In the genomic region with DNA sequence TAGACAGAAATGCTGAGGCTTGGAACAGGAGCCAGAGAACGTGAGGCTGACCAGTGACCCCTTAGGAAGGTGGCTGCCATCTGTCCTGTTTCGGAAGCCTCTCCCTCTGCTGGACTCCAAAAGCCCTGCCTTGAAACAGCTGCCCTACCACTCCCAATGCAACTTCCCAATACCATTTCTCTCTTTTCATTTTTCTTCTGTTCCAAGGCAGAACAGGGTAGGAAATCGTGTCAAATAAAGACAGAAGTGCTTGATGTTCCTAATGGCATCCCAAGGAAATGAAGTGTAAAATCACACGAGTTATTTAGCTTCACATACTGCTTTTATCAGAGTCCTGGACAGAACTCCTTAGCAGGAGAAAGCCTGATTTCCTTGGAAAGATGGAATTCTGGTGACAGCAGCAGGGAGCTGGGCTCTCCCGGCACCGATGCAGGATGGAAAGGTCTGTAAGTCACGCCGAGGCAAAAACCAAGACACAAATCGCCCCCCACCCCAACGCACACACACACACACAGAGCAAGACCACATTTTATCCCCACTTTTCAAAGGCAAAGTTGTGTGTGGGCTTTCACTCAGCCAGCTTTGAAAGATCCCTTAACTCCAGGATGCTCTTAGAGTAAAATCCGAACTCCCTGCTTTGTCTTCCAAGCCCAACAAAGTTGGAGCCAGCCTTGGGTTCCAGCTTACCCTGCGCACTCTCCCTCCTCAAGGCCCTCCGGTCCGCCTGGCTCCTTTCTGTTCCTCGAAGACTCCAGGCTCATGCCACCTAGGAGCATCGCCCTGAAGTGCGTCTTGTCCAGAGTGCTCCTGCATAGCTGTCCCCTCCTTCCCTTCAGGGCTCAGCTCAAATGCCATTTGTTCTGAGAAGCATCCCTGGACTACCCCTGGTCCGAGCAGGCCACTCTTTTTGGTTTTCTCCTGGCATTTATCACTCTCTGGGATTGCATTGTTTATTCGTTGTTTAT, we compare ENCODE assay signal across 27 cellular contexts. TPM values are rescaled to one million over a fixed set of nuclear protein-coding genes. Genes with fewer than 3 reads are reported as not detected.
DNase-seq lines count a peak whose midpoint lies in the region; ATAC-seq, FAIRE-seq and TF ChIP-seq lines count a peak whose summit lies in the region.
"Had no signal": no experiment of that assay in that cellular context is flagged by ENCODE, and none has a peak within 500 bp of the region (broad histone marks: within the 10 kb centered on the region; RNA-seq: fewer than 3 reads in every experiment).

No MANE protein-coding gene starts in this region.

- H3K36me3 Mint-ChIP-seq in activated CD8-positive, alpha-beta memory T cell treated with anti-CD3 and anti-CD28 coated beads, Interleukin-2, amount 10 ng/mL, durations not matched to agents 7 days and 5 days: no peaks in the 10 kb centered on the region
- H3K36me3 Mint-ChIP-seq in astrocyte (ENCODE audit: low read depth, unreplicated experiment): peaks cover 2% of the 10 kb centered on the region
- H3K36me3 Mint-ChIP-seq in glutamatergic neuron (ENCODE audit: unreplicated experiment): no peaks in the 10 kb centered on the region
- no peaks in the 10 kb centered on the region for H3K36me3 Mint-ChIP-seq in type B pancreatic cell
- H3K36me3 Mint-ChIP-seq in stimulated activated memory B cell treated with anti-CD40 and anti-IgM and Interleukin-4, amounts not matched to agents 10 μg/mL and 1 μg/mL and 100 μg/mL, for 72 hours: no peaks in the 10 kb centered on the region

- peak overlapping the region; percentile 1 for H2AFZ ChIP-seq in astrocyte (ENCODE audit: low read depth, low read length)

- H3K4me3 Mint-ChIP-seq in activated CD8-positive, alpha-beta memory T cell treated with anti-CD3 and anti-CD28 coated beads, Interleukin-2, amount 10 ng/mL, durations not matched to agents 7 days and 5 days: no peak overlapping the region
- H3K4me3 Mint-ChIP-seq in astrocyte (ENCODE audit: unreplicated experiment) (no peak overlapping the region), glutamatergic neuron (ENCODE audit: unreplicated experiment) (no peak overlapping the region), type B pancreatic cell (no peak overlapping the region)
- H3K4me3 Mint-ChIP-seq in stimulated activated memory B cell treated with anti-CD40 and anti-IgM and Interleukin-4, amounts not matched to agents 10 μg/mL and 1 μg/mL and 100 μg/mL, for 72 hours: no peak overlapping the region
- H3K4me3 Mint-ChIP-seq: activated T-helper 17 cell treated with anti-CD3 and anti-CD28 coated beads, Interleukin-2, amount 50 U/mL, for 72 hours; dendritic cell treated with granulocyte-macrophage colony-stimulating factor and Interleukin-4, amounts not matched to agents 40 ng/mL and 50 ng/mL, for 4 days had no signal

- no peaks in the 10 kb centered on the region for H4K20me1 ChIP-seq in astrocyte (ENCODE audit: insufficient read depth, low read length)
- H4K20me1 ChIP-seq: BLaER1 had no signal

- H3K9me3 ChIP-seq in astrocyte (ENCODE audit: insufficient read depth, low read depth, low read length): no peaks in the 10 kb centered on the region
- H3K9me3 ChIP-seq: BLaER1, breast epithelium, Caco-2, mucosa of descending colon, prostate gland, thoracic aorta had no signal

- H3K4me3 ChIP-seq in astrocyte (ENCODE audit: insufficient read depth, low read depth, low read length): no peak overlapping the region
- H3K4me3 ChIP-seq: BLaER1, breast epithelium, GM12878, mucosa of descending colon, prostate gland, thoracic aorta had no signal

- H3K27ac ChIP-seq in astrocyte (ENCODE audit: low read depth, low read length): no peak overlapping the region
- H3K27ac ChIP-seq: BLaER1, breast epithelium, prostate gland, thoracic aorta had no signal

- H3K27ac Mint-ChIP-seq in activated CD8-positive, alpha-beta memory T cell treated with anti-CD3 and anti-CD28 coated beads, Interleukin-2, amount 10 ng/mL, durations not matched to agents 7 days and 5 days: no peak overlapping the region
- H3K27ac Mint-ChIP-seq in astrocyte (ENCODE audit: unreplicated experiment): peak overlapping the region; percentile 48
- no peak overlapping the region for H3K27ac Mint-ChIP-seq in glutamatergic neuron (ENCODE audit: unreplicated experiment)
- no peak overlapping the region for H3K27ac Mint-ChIP-seq in type B pancreatic cell
- no peak overlapping the region for H3K27ac Mint-ChIP-seq in stimulated activated memory B cell treated with anti-CD40 and anti-IgM and Interleukin-4, amounts not matched to agents 10 μg/mL and 1 μg/mL and 100 μg/mL, for 72 hours
- H3K27ac Mint-ChIP-seq: activated T-helper 17 cell treated with anti-CD3 and anti-CD28 coated beads, Interleukin-2, amount 50 U/mL, for 72 hours; dendritic cell treated with granulocyte-macrophage colony-stimulating factor and Interleukin-4, amounts not matched to agents 40 ng/mL and 50 ng/mL, for 4 days had no signal

- H3K36me3 ChIP-seq in astrocyte (ENCODE audit: insufficient read depth, low read length): no peaks in the 10 kb centered on the region
- H3K36me3 ChIP-seq: BLaER1, breast epithelium, prostate gland, thoracic aorta had no signal

- no peaks in the 10 kb centered on the region for H3K27me3 ChIP-seq in astrocyte (ENCODE audit: insufficient read depth, low read length)
- H3K27me3 ChIP-seq: BLaER1, breast epithelium had no signal

- H3K4me1 ChIP-seq in astrocyte (ENCODE audit: insufficient read depth, low read length): peaks cover 15% of the 10 kb centered on the region
- H3K4me1 ChIP-seq: breast epithelium, Caco-2, prostate gland had no signal

- no peaks in the 10 kb centered on the region for H3K9me3 Mint-ChIP-seq in activated CD8-positive, alpha-beta memory T cell treated with anti-CD3 and anti-CD28 coated beads, Interleukin-2, amount 10 ng/mL, durations not matched to agents 7 days and 5 days (ENCODE audit: low read depth)
- H3K9me3 Mint-ChIP-seq in astrocyte (ENCODE audit: unreplicated experiment) (peaks cover 2% of the 10 kb centered on the region), glutamatergic neuron (ENCODE audit: unreplicated experiment) (peaks cover 10% of the 10 kb centered on the region), type B pancreatic cell (no peaks in the 10 kb centered on the region)
- no peaks in the 10 kb centered on the region for H3K9me3 Mint-ChIP-seq in stimulated activated memory B cell treated with anti-CD40 and anti-IgM and Interleukin-4, amounts not matched to agents 10 μg/mL and 1 μg/mL and 100 μg/mL, for 72 hours
- H3K9me3 Mint-ChIP-seq: activated T-helper 17 cell treated with anti-CD3 and anti-CD28 coated beads, Interleukin-2, amount 50 U/mL, for 72 hours; dendritic cell treated with granulocyte-macrophage colony-stimulating factor and Interleukin-4, amounts not matched to agents 40 ng/mL and 50 ng/mL, for 4 days had no signal

- H3K9ac ChIP-seq in astrocyte (ENCODE audit: low read length): no peak overlapping the region
- H3K9ac ChIP-seq: BLaER1 had no signal

- peaks cover 12% of the 10 kb centered on the region for H3K4me1 Mint-ChIP-seq in activated CD8-positive, alpha-beta memory T cell treated with anti-CD3 and anti-CD28 coated beads, Interleukin-2, amount 10 ng/mL, durations not matched to agents 7 days and 5 days
- H3K4me1 Mint-ChIP-seq in astrocyte (ENCODE audit: low read depth, unreplicated experiment) (peaks cover 14% of the 10 kb centered on the region), glutamatergic neuron (ENCODE audit: low read depth, unreplicated experiment) (peaks cover 15% of the 10 kb centered on the region), type B pancreatic cell (ENCODE audit: unreplicated experiment) (peaks cover 14% of the 10 kb centered on the region)
- peaks cover 13% of the 10 kb centered on the region for H3K4me1 Mint-ChIP-seq in stimulated activated memory B cell treated with anti-CD40 and anti-IgM and Interleukin-4, amounts not matched to agents 10 μg/mL and 1 μg/mL and 100 μg/mL, for 72 hours
- H3K4me1 Mint-ChIP-seq: activated T-helper 17 cell treated with anti-CD3 and anti-CD28 coated beads, Interleukin-2, amount 50 U/mL, for 72 hours had no signal

- no peak for FAIRE-seq in astrocyte (lab: Jason Lieb, UNC)
- FAIRE-seq: GM12878, small intestine, TTC549 had no signal

- peaks cover 29% of the 10 kb centered on the region for H3K27me3 Mint-ChIP-seq in activated CD8-positive, alpha-beta memory T cell treated with anti-CD3 and anti-CD28 coated beads, Interleukin-2, amount 10 ng/mL, durations not matched to agents 7 days and 5 days
- peaks cover 5% of the 10 kb centered on the region for H3K27me3 Mint-ChIP-seq in astrocyte (ENCODE audit: low read depth, unreplicated experiment)
- H3K27me3 Mint-ChIP-seq in glutamatergic neuron (ENCODE audit: unreplicated experiment): peaks cover 9% of the 10 kb centered on the region
- peaks cover 32% of the 10 kb centered on the region for H3K27me3 Mint-ChIP-seq in type B pancreatic cell
- peaks cover 84% of the 10 kb centered on the region for H3K27me3 Mint-ChIP-seq in stimulated activated memory B cell treated with anti-CD40 and anti-IgM and Interleukin-4, amounts not matched to agents 10 μg/mL and 1 μg/mL and 100 μg/mL, for 72 hours

- no peaks in the 10 kb centered on the region for H3K79me2 ChIP-seq in astrocyte (ENCODE audit: insufficient read depth, low read length)

- H3K4me2 ChIP-seq in astrocyte (ENCODE audit: low read length): no peak overlapping the region
- H3K4me2 ChIP-seq: BLaER1 had no signal

- no peak for TF ChIP-seq CTCF in astrocyte (IDR thresholded peaks at IDR 0.05; ENCODE audit: insufficient read depth, low read depth, low read length)
- TF ChIP-seq CTCF in glutamatergic neuron (IDR thresholded peaks at IDR 0.05; ENCODE audit: partially characterized antibody, unreplicated experiment): no peak
- no peak for TF ChIP-seq CTCF in type B pancreatic cell (conservative IDR thresholded peaks at IDR 0.05)

- ATAC-seq in activated CD8-positive, alpha-beta memory T cell treated with anti-CD3 and anti-CD28 coated beads, Interleukin-2, amount 10 ng/mL, durations not matched to agents 7 days and 5 days: no peak
- ATAC-seq in stimulated activated memory B cell treated with anti-CD40 and anti-IgM and Interleukin-4, amounts not matched to agents 10 μg/mL and 1 μg/mL and 100 μg/mL, for 72 hours: no peak
- ATAC-seq in HG03097 (IDR thresholded peaks at IDR 0.05; ENCODE audit: low FRiP score, unreplicated experiment): no peak
- ATAC-seq: activated T-helper 17 cell treated with anti-CD3 and anti-CD28 coated beads, Interleukin-2, amount 50 U/mL, for 72 hours; GM12878; left ventricle myocardium superior; mucosa of descending colon had no signal

- DNase-seq in activated CD8-positive, alpha-beta memory T cell treated with anti-CD3 and anti-CD28 coated beads for 24 hours: peak; percentile 33
- no peak for DNase-seq in activated CD8-positive, alpha-beta memory T cell treated with anti-CD3 and anti-CD28 coated beads, Interleukin-2, amount 10 ng/mL, durations not matched to agents 7 days and 5 days
- DNase-seq in astrocyte (ENCODE audit: low read depth): no peak
- DNase-seq in glutamatergic neuron: peak; percentile 16
- peak; percentile 50 for DNase-seq in type B pancreatic cell (ENCODE audit: extremely low spot score, unreplicated experiment)
- no peak for DNase-seq in NCI-H1694 (lab: John Stamatoyannopoulos, UW)
- DNase-seq: 8988T; DND-41; left ventricle myocardium superior; mucosa of descending colon; NCI-H1930; SHP77; small intestine; stimulated activated CD4-positive, alpha-beta T cell treated with anti-CD3 and anti-CD28 coated beads, Interleukin-2, amount 100 ng/mL, for 48 hours; stimulated activated naive CD4-positive, alpha-beta T cell; T-helper 1 cell had no signal

- CTCF ChIA-PET in activated CD8-positive, alpha-beta memory T cell treated with anti-CD3 and anti-CD28 coated beads, Interleukin-2, amount 10 ng/mL, durations not matched to agents 7 days and 5 days (lab: Charles Lee): interaction anchor here (1.0 kb wide), 1 partner anchor 8 kb away, joined by 3 read pairs; no protein-coding TSS in a partner anchor

RNA-seq across cellular contexts. Expression of gene STX16, which starts 11.6 kb away (rescaled TPM):
- total RNA-seq in activated CD8-positive, alpha-beta memory T cell treated with anti-CD3 and anti-CD28 coated beads, Interleukin-2, amount 10 ng/mL, durations not matched to agents 7 days and 5 days: 100 to 1,000 TPM; 120 to 165 TPM
- total RNA-seq in astrocyte: 54.3 and 59.3 TPM in 2 replicates
- 71.2 TPM for total RNA-seq in glutamatergic neuron (ENCODE audit: unreplicated experiment)
- total RNA-seq in type B pancreatic cell (ENCODE audit: low replicate concordance): 60.4 and 62.8 TPM in 2 replicates

RNA-seq across cellular contexts. Expression of gene NPEPL1, which starts 53.1 kb away (rescaled TPM):
- total RNA-seq in activated CD8-positive, alpha-beta memory T cell treated with anti-CD3 and anti-CD28 coated beads, Interleukin-2, amount 10 ng/mL, durations not matched to agents 7 days and 5 days: 10 to 100 TPM; 19.3 to 30.4 TPM
- total RNA-seq in astrocyte: 25.4 and 27.1 TPM in 2 replicates
- total RNA-seq in glutamatergic neuron (ENCODE audit: unreplicated experiment): 43.2 TPM
- total RNA-seq in type B pancreatic cell (ENCODE audit: low replicate concordance): 21.1 and 25.0 TPM in 2 replicates

Comparison
In these comparisons a context has a peak if more than half of its experiments do, and no peak if none do; other contexts are left out.
1. DNase-seq: peak in activated CD8-positive, alpha-beta memory T cell treated with anti-CD3 and anti-CD28 coated beads for 24 hours (single experiment), glutamatergic neuron (single experiment) and type B pancreatic cell (single experiment); none in activated CD8-positive, alpha-beta memory T cell treated with anti-CD3 and anti-CD28 coated beads, Interleukin-2, amount 10 ng/mL, durations not matched to agents 7 days and 5 days (single experiment), astrocyte (single experiment) and NCI-H1694 (single experiment).